15 cellular contexts compared by ENCODE assay signal in the genomic region with DNA sequence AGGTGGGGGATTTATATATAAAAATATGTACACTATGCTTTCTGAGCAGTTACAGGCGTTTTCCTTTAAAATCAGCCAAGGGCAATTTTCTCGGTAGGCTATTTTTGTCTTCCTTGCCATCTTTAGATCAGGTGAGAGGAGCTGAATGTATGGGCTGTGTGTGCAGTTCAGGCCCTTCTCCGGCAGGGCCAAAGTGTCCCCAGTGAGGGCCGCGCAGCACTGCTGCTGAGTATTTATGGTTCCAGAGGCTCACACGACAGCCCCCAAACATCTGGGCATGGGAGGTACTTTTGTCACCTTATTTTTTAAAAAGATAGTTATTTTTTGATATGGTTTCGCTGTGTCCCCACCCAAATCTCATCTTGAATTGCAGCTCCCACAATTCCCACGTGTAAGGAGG. TPM values are rescaled to one million over a fixed set of nuclear protein-coding genes. Genes with fewer than 3 reads are reported as not detected.
DNase-seq lines count a peak whose midpoint lies in the region; ATAC-seq, FAIRE-seq and TF ChIP-seq lines count a peak whose summit lies in the region.
"Had no signal": no experiment of that assay in that cellular context is flagged by ENCODE, and none has a peak within 500 bp of the region (broad histone marks: within the 10 kb centered on the region; RNA-seq: fewer than 3 reads in every experiment).

No MANE protein-coding gene starts in this region.

- H3K9ac ChIP-seq in H9 (ENCODE audit: extremely low read depth, insufficient read length, low read length) = no peak overlapping the region
- H3K9ac ChIP-seq in K562 (ENCODE audit: insufficient read depth in 1 of 2, low read depth in 2 of 2, low read length in 2 of 2) = no peak overlapping the region
- H3K9ac ChIP-seq in mesenchymal stem cell (ENCODE audit: low read length) = no peak overlapping the region

- H2BK12ac ChIP-seq in H9 (ENCODE audit: insufficient read length, low read depth, low read length) (no peak overlapping the region), mesenchymal stem cell (ENCODE audit: low read length in 2 of 2) (no peak overlapping the region)

- H4K91ac ChIP-seq in H9 (ENCODE audit: insufficient read length, low read depth, low read length) (no peak overlapping the region), mesenchymal stem cell (ENCODE audit: low read length) (no peak overlapping the region)

- H3K27me3 ChIP-seq in H9 (ENCODE audit: insufficient read depth, low read length) (no peaks in the 10 kb centered on the region), K562 (ENCODE audit: control insufficient read depth in 2 of 2, insufficient read depth in 2 of 2, low read length in 2 of 2) (peaks cover 42 to 79% of the 10 kb centered on the region in 2 experiments; a peak in 4 of 5 replicates), mesenchymal stem cell (ENCODE audit: control insufficient read depth in 1 of 2, insufficient read depth in 1 of 2, low read length in 2 of 2) (no peaks in the 10 kb centered on the region), spleen (replicated peaks in 1 of 7) (peaks cover 0 to 20% (median 0%) of the 10 kb centered on the region in 7 donors)

- H3K4me1 Mint-ChIP-seq in H9 = peaks cover 63 to 70% of the 10 kb centered on the region in 2 experiments
- H3K4me1 Mint-ChIP-seq: B cell; CD4-positive, alpha-beta memory T cell had no signal

- no peaks in the 10 kb centered on the region; the same call in 1 of the 2 replicates for H3K27me3 Mint-ChIP-seq in H9 (ENCODE audit: low read depth)

- H3K23me2 ChIP-seq in H9 (ENCODE audit: insufficient read length, low read depth, low read length, poor library complexity, severe bottlenecking) = no peaks in the 10 kb centered on the region

- H3K9me1 ChIP-seq in K562 (ENCODE audit: control insufficient read depth, insufficient read depth, low read length) = no peaks in the 10 kb centered on the region

- H3K14ac ChIP-seq in H9 (ENCODE audit: insufficient read depth, low read length) (no peak overlapping the region), mesenchymal stem cell (ENCODE audit: low read length in 2 of 2) (no peak overlapping the region)

- ATAC-seq in K562 (peak; percentile 84), HG03432 (IDR thresholded peaks at IDR 0.05; ENCODE audit: unreplicated experiment) (no peak)

- H3K4ac ChIP-seq in H9 (ENCODE audit: low read depth, low read length) (no peak overlapping the region), mesenchymal stem cell (ENCODE audit: low read depth in 1 of 2, low read length in 2 of 2) (no peak overlapping the region)

- H3K18ac ChIP-seq in H9 (ENCODE audit: insufficient read length, low read depth, low read length) = no peak overlapping the region
- no peak overlapping the region for H3K18ac ChIP-seq in mesenchymal stem cell (ENCODE audit: low read depth in 1 of 2, low read length in 2 of 2)

- no peak for TF ChIP-seq CTCF in H9 (conservative IDR thresholded peaks at IDR 0.05)
- peak in 2 of 3 experiments; percentile 26 to 29; a peak in 2 of 6 replicates for TF ChIP-seq CTCF in K562 (IDR thresholded peaks at IDR 0.05 in 2 of 3, conservative IDR thresholded peaks at IDR 0.05 in 1 of 3; ENCODE audit: insufficient read depth in 2 of 3, low read depth in 1 of 3, low read length in 3 of 3)
- no peak for TF ChIP-seq CTCF in spleen (IDR thresholded peaks at IDR 0.05 in 8 of 11, conservative IDR thresholded peaks at IDR 0.05 in 3 of 11)
- no peak for TF ChIP-seq CTCF in OCI-LY7 (conservative IDR thresholded peaks at IDR 0.05; ENCODE audit: low read length)

- H3K79me2 ChIP-seq in H9 (ENCODE audit: insufficient read depth, low read length) (peaks cover 12% of the 10 kb centered on the region; the same call in 1 of the 2 replicates), K562 (ENCODE audit: control insufficient read depth, insufficient read depth, low read length) (no peaks in the 10 kb centered on the region), OCI-LY7 (ENCODE audit: insufficient read depth, low read depth, low read length) (no peaks in the 10 kb centered on the region)

- H3K36me3 Mint-ChIP-seq in H9 (ENCODE audit: insufficient read depth in 1 of 3, low read depth in 3 of 3) = peaks cover 37 to 44% (median 40%) of the 10 kb centered on the region in 3 experiments
- H3K36me3 Mint-ChIP-seq: CD4-positive, alpha-beta memory T cell had no signal

- H3K56ac ChIP-seq in H9 (ENCODE audit: insufficient read length, low read depth, low read length) = no peak overlapping the region

- H2BK5ac ChIP-seq in H9 (ENCODE audit: insufficient read length, low read length) (no peak overlapping the region), mesenchymal stem cell (ENCODE audit: low read depth, low read length, poor library complexity, severe bottlenecking) (no peak overlapping the region)

- WGBS in H9 (ENCODE audit: extremely low coverage, insufficient read length, low lambda C conversion rate) = no CpG with 5 or more reads among the region's 8 CpGs
- 18% methylated on average over 8 of the region's 8 CpGs for WGBS in K562 (ENCODE audit: insufficient coverage, low coverage, missing lambda C conversion rate)
- 93% methylated on average over 6 of the region's 8 CpGs for WGBS in mesenchymal stem cell
- WGBS in spleen, 5 donors = 86 to 94% (median 88%) methylated on average over 8 of the region's 8 CpGs

- DNase-seq in H9 = no peak
- peak in 2 of 4 experiments; percentile 30 to 35 for DNase-seq in K562 (ENCODE audit: extremely low read depth in 1 of 4, low spot score in 3 of 4)
- no peak for DNase-seq in mesenchymal stem cell
- DNase-seq in spleen = peak; percentile 39
- no peak for DNase-seq in activated naive CD4-positive, alpha-beta T cell treated with Interleukin-2 at 50 U/mL for 16 hours
- DNase-seq in OCI-LY7 (ENCODE audit: low spot score) = no peak
- DNase-seq: C1 segment of cervical spinal cord; CD4-positive, alpha-beta memory T cell; COR-L47; DMS153; H7; KG1 had no signal

- CTCF ChIA-PET in K562 (lab: Yijun Ruan, JAX; ENCODE audit: low intra/inter-chr PET ratio) (no interaction called here), OCI-LY7 (lab: Charles Lee; ENCODE audit: unreplicated experiment) (no interaction called here)

- peak overlapping the region; percentile 72 to 95 (median 84) for H3K27ac Mint-ChIP-seq in H9
- H3K27ac Mint-ChIP-seq: B cell; CD4-positive, alpha-beta memory T cell had no signal

- H3K9me3 Mint-ChIP-seq in H9 = no peaks in the 10 kb centered on the region; a peak in 1 of 5 replicates
- H3K9me3 Mint-ChIP-seq: CD4-positive, alpha-beta memory T cell had no signal

- H2BK20ac ChIP-seq in H9 (ENCODE audit: low read depth, low read length, poor library complexity, severe bottlenecking) = no peak overlapping the region

- H3K79me1 ChIP-seq in H9 (ENCODE audit: insufficient read depth, low read depth, low read length, poor library complexity, severe bottlenecking) = peaks cover 7% of the 10 kb centered on the region
- peaks cover 38% of the 10 kb centered on the region for H3K79me1 ChIP-seq in mesenchymal stem cell (replicated peaks; ENCODE audit: low read length, poor library complexity, severe bottlenecking)

- no peak for TF ChIP-seq EP300 in K562 (IDR thresholded peaks at IDR 0.05; ENCODE audit: low read length)

- H4K5ac ChIP-seq in H9 (ENCODE audit: insufficient read length, low read depth, low read length) = no peak overlapping the region

- H3T11ph ChIP-seq in H9 (ENCODE audit: low read length) = no peak overlapping the region

- no peak overlapping the region for H2AFZ ChIP-seq in H9 (ENCODE audit: low read length)
- no peak overlapping the region for H2AFZ ChIP-seq in K562 (ENCODE audit: low read depth, low read length)
- H2AFZ ChIP-seq in mesenchymal stem cell (ENCODE audit: low read depth, low read length) = no peak overlapping the region
- no peak overlapping the region for H2AFZ ChIP-seq in OCI-LY7 (ENCODE audit: low read length)

- H2AK5ac ChIP-seq in H9 (ENCODE audit: insufficient read length, low read length) (no peak overlapping the region), mesenchymal stem cell (ENCODE audit: low read length, severe bottlenecking) (peak overlapping the region; percentile 53)

- no peak overlapping the region for H4K8ac ChIP-seq in H9 (replicated peaks; ENCODE audit: insufficient read length, low read depth, low read length)
- H4K8ac ChIP-seq in mesenchymal stem cell (ENCODE audit: low read length) = no peak overlapping the region

- H3K36me3 ChIP-seq in K562 (ENCODE audit: control insufficient read depth, insufficient read depth, low read length) (no peaks in the 10 kb centered on the region), mesenchymal stem cell (ENCODE audit: control insufficient read depth in 1 of 2, insufficient read depth in 2 of 2, low read depth in 1 of 2, low read length in 2 of 2) (peaks cover 18% of the 10 kb centered on the region in 2 experiments), spleen (no peaks in the 10 kb centered on the region), OCI-LY7 (ENCODE audit: insufficient read depth, low read length) (no peaks in the 10 kb centered on the region)

- intact Hi-C loops in K562 (cut with micrococcal nuclease) (no loop called here), spleen (cut with DNase I; ENCODE audit: low total_unique reads) (no loop called here), OCI-LY7 (cut with micrococcal nuclease; ENCODE audit: unreplicated experiment) (no loop called here)

- no peak overlapping the region for H3K27ac ChIP-seq in H9 (ENCODE audit: insufficient read length, low read depth, low read length)
- H3K27ac ChIP-seq in K562 (ENCODE audit: extremely low read depth, low read depth, low read length) = no peak overlapping the region
- H3K27ac ChIP-seq in mesenchymal stem cell (ENCODE audit: low read length, poor library complexity, severe bottlenecking) = no peak overlapping the region
- no peak overlapping the region for H3K27ac ChIP-seq in spleen
- H3K27ac ChIP-seq in OCI-LY7 (ENCODE audit: low read depth, low read length, poor library complexity, severe bottlenecking) = no peak overlapping the region

- POLR2A ChIA-PET in K562 (lab: Yijun Ruan, JAX) = interaction anchor here (1.3 kb wide), 1 partner anchor 11 kb away, joined by 4 read pairs; no protein-coding TSS in a partner anchor
- POLR2A ChIA-PET in OCI-LY7 (lab: Charles Lee) = no interaction called here

- TF ChIP-seq POLR2A in K562 (conservative IDR thresholded peaks at IDR 0.05) = no peak
- TF ChIP-seq POLR2A in spleen (IDR thresholded peaks at IDR 0.05) = no peak

- H3K4me3 ChIP-seq in K562 (no peak overlapping the region), mesenchymal stem cell (ENCODE audit: insufficient read depth in 1 of 2, low read depth in 1 of 2, low read length in 2 of 2) (no peak overlapping the region), spleen (no peak overlapping the region), OCI-LY7 (ENCODE audit: low read depth, low read length, poor library complexity, severe bottlenecking) (no peak overlapping the region)

- no peaks in the 10 kb centered on the region for H4K20me1 ChIP-seq in H9 (ENCODE audit: control insufficient read depth, insufficient read depth, insufficient read length)
- H4K20me1 ChIP-seq in K562 (replicated peaks; ENCODE audit: control insufficient read depth, insufficient read depth, low read length) = no peaks in the 10 kb centered on the region; the same call in 1 of the 2 replicates
- no peaks in the 10 kb centered on the region for H4K20me1 ChIP-seq in OCI-LY7 (ENCODE audit: insufficient read depth, low read length)

- no peaks in the 10 kb centered on the region for H3K9me3 ChIP-seq in H9 (ENCODE audit: control insufficient read depth, low read depth, low read length)
- H3K9me3 ChIP-seq in K562 (replicated peaks; ENCODE audit: control insufficient read depth, insufficient read depth, low read depth, low read length) = no peaks in the 10 kb centered on the region
- no peaks in the 10 kb centered on the region for H3K9me3 ChIP-seq in mesenchymal stem cell (ENCODE audit: control insufficient read depth, low read length)
- H3K9me3 ChIP-seq in spleen = no peaks in the 10 kb centered on the region
- H3K9me3 ChIP-seq in OCI-LY7 (ENCODE audit: low read length) = no peaks in the 10 kb centered on the region

- FAIRE-seq in K562 (lab: Jason Lieb, UNC) = no peak
- FAIRE-seq: D721Med had no signal

- in situ Hi-C loops in K562 (cut with MboI) = no loop called here

- H2BK15ac ChIP-seq in H9 (ENCODE audit: low read depth, low read length) (no peak overlapping the region), mesenchymal stem cell (ENCODE audit: low read depth, poor library complexity, severe bottlenecking) (no peak overlapping the region)

- H3K4me1 ChIP-seq in H9 (ENCODE audit: insufficient read depth, low read length) (peaks cover 22% of the 10 kb centered on the region; the same call in 1 of the 2 replicates), K562 (replicated peaks in 1 of 2; ENCODE audit: control insufficient read depth in 2 of 2, insufficient read depth in 2 of 2, low read length in 2 of 2) (peaks cover 0 to 5% of the 10 kb centered on the region in 2 experiments; a peak in 1 of 5 replicates), mesenchymal stem cell (ENCODE audit: control insufficient read depth, insufficient read depth, low read depth, low read length) (peaks cover 24% of the 10 kb centered on the region), spleen (no peaks in the 10 kb centered on the region), OCI-LY7 (ENCODE audit: insufficient read depth, low read length, poor library complexity, severe bottlenecking) (no peaks in the 10 kb centered on the region)

- H3K9me2 ChIP-seq in OCI-LY7 (ENCODE audit: insufficient read depth, low read length) = no peaks in the 10 kb centered on the region

- H3K23ac ChIP-seq in H9 (ENCODE audit: insufficient read length, low read depth, low read length) = no peak overlapping the region
- H3K23ac ChIP-seq in mesenchymal stem cell (ENCODE audit: low read length in 2 of 2) = no peak overlapping the region

- BruUV-seq in K562 (replicated peaks; lab: Mats Ljungman, UMichigan) = no TSS peak
- no TSS peak for BruUV-seq in OCI-LY7 (replicated peaks; lab: Mats Ljungman, UMichigan)

- no peak overlapping the region; a peak in 1 of 5 replicates for H3K4me3 Mint-ChIP-seq in H9
- H3K4me3 Mint-ChIP-seq: B cell; CD4-positive, alpha-beta memory T cell had no signal

- H3K4me2 ChIP-seq in H9 (ENCODE audit: insufficient read depth, insufficient read length, low read length) (no peak overlapping the region), K562 (ENCODE audit: insufficient read depth, low read length) (no peak overlapping the region), mesenchymal stem cell (ENCODE audit: low read length, poor library complexity, severe bottlenecking) (no peak overlapping the region), OCI-LY7 (ENCODE audit: low read length) (no peak overlapping the region)

- no peak overlapping the region for H2BK120ac ChIP-seq in H9 (ENCODE audit: low read depth, low read length, poor library complexity, severe bottlenecking)
- H2BK120ac ChIP-seq in mesenchymal stem cell (ENCODE audit: low read depth, low read length) = no peak overlapping the region

- no peak for TF ChIP-seq RAD21 in K562 (CRISPR knock-in tag; conservative IDR thresholded peaks at IDR 0.05 in 1 of 2, IDR thresholded peaks at IDR 0.05 in 1 of 2)

RNA-seq across cellular contexts. Expression of a gene that starts 11.5 kb away (rescaled TPM):
- total RNA-seq in H9 (2021) = 85.0 and 89.8 TPM in 2 replicates
- 0.14 TPM in 1 of 2 replicates, not detected in the other for total RNA-seq in K562 (2011; cell fraction: chromatin; rRNA removed; ENCODE audit: low replicate concordance)
- total RNA-seq in K562 (2011; cell fraction: nucleolus; rRNA removed) = 0.50 TPM in 1 of 2 replicates, not detected in the other
- not detected in 2 replicates for total RNA-seq in K562 (2011; cell fraction: nucleoplasm; rRNA removed)
- total RNA-seq in K562 (2014; rRNA removed) = not detected in 2 replicates
- total RNA-seq in K562 (2014; rRNA removed; fragmentation: Illumina TruSeq; extraction: Trizol) = 0.13 TPM in 1 of 2 replicates, not detected in the other
- total RNA-seq in K562 (2015; rRNA removed; fragmentation: Illumina TruSeq; extraction: Trizol) = not detected in 2 replicates
- 0.07 and 0.09 TPM in 2 replicates for total RNA-seq in K562 (2021)
- 0.14 TPM in 1 of 2 replicates, not detected in the other for polyA plus RNA-seq in K562 (2011; rRNA removed)
- 0.01 and 0.07 TPM in 2 replicates for polyA plus RNA-seq in K562 (2011; cell fraction: cytosol; rRNA removed)
- polyA plus RNA-seq in K562 (2011; cell fraction: nucleus; rRNA removed) = 0.18 TPM in 1 of 2 replicates, not detected in the other
- polyA plus RNA-seq in K562 (2012) = 0.12 TPM in 1 of 2 replicates, not detected in the other
- polyA plus RNA-seq in K562 (2014; fragmentation: Illumina TruSeq; extraction: Trizol) = not detected in 2 replicates
- under 1 TPM in 1 of 2 experiments, not detected in 1; 0.08 TPM for polyA plus RNA-seq in K562 (2014; fragmentation: Nextera tagmentation; extraction: Ambion mirVana)
- not detected in 2 replicates for polyA plus RNA-seq in K562 (2014; rRNA removed)
- polyA minus RNA-seq in K562 (2011; rRNA and poly(A)+ RNA removed) = 0.39 TPM in 1 of 2 replicates, not detected in the other
- not detected in 2 replicates for polyA minus RNA-seq in K562 (2011; cell fraction: cytosol; rRNA and poly(A)+ RNA removed)
- polyA minus RNA-seq in K562 (2011; cell fraction: nucleus; rRNA and poly(A)+ RNA removed) = 0.54 TPM in 1 of 2 replicates, not detected in the other
- 12.3 TPM for polyA plus RNA-seq in mesenchymal stem cell (2013, experiment 1 of 2)
- polyA plus RNA-seq in mesenchymal stem cell (2013, experiment 2 of 2) = 12.0 TPM
- 1 to 10 TPM; 1.2 to 4.7 (median 2.0) TPM for total RNA-seq in spleen
- polyA plus RNA-seq in spleen = 1 to 10 TPM; 1.2 to 1.5 (median 1.5) TPM
- not detected in 2 replicates for total RNA-seq in OCI-LY7 (2014; rRNA removed; shearing (Covaris generic))
- not detected in 2 replicates for total RNA-seq in OCI-LY7 (2022)

RNA-seq across cellular contexts. Expression of a gene that starts 49.7 kb away (rescaled TPM):
- total RNA-seq in H9 (2021) = 38.6 and 39.7 TPM in 2 replicates
- total RNA-seq in K562 (2011; cell fraction: chromatin; rRNA removed; ENCODE audit: low replicate concordance) = 33.0 and 61.0 TPM in 2 replicates
- total RNA-seq in K562 (2011; cell fraction: nucleolus; rRNA removed) = 15.0 and 19.6 TPM in 2 replicates
- 40.2 and 63.3 TPM in 2 replicates for total RNA-seq in K562 (2011; cell fraction: nucleoplasm; rRNA removed)
- 23.3 and 24.7 TPM in 2 replicates for total RNA-seq in K562 (2014; rRNA removed)
- total RNA-seq in K562 (2014; rRNA removed; fragmentation: Illumina TruSeq; extraction: Trizol) = 32.3 and 33.8 TPM in 2 replicates
- 27.2 and 29.9 TPM in 2 replicates for total RNA-seq in K562 (2015; rRNA removed; fragmentation: Illumina TruSeq; extraction: Trizol)
- 37.1 and 38.0 TPM in 2 replicates for total RNA-seq in K562 (2021)
- polyA plus RNA-seq in K562 (2011; rRNA removed) = 45.9 and 58.0 TPM in 2 replicates
- 26.1 and 31.1 TPM in 2 replicates for polyA plus RNA-seq in K562 (2011; cell fraction: cytosol; rRNA removed)
- 25.6 and 26.5 TPM in 2 replicates for polyA plus RNA-seq in K562 (2011; cell fraction: nucleus; rRNA removed)
- 23.2 and 27.4 TPM in 2 replicates for polyA plus RNA-seq in K562 (2012)
- polyA plus RNA-seq in K562 (2014; fragmentation: Illumina TruSeq; extraction: Trizol) = 32.3 and 43.1 TPM in 2 replicates
- 1 to 10 TPM; 4.8 to 6.5 TPM for polyA plus RNA-seq in K562 (2014; fragmentation: Nextera tagmentation; extraction: Ambion mirVana)
- 27.4 and 31.5 TPM in 2 replicates for polyA plus RNA-seq in K562 (2014; rRNA removed)
- 57.2 and 64.3 TPM in 2 replicates for polyA minus RNA-seq in K562 (2011; rRNA and poly(A)+ RNA removed)
- 22.5 and 24.7 TPM in 2 replicates for polyA minus RNA-seq in K562 (2011; cell fraction: cytosol; rRNA and poly(A)+ RNA removed)
- polyA minus RNA-seq in K562 (2011; cell fraction: nucleus; rRNA and poly(A)+ RNA removed) = 17.5 and 23.8 TPM in 2 replicates
- polyA plus RNA-seq in mesenchymal stem cell (2013, experiment 1 of 2) = 26.3 TPM
- 25.8 TPM for polyA plus RNA-seq in mesenchymal stem cell (2013, experiment 2 of 2)
- 10 to 100 TPM; 30.7 to 38.5 (median 33.4) TPM for total RNA-seq in spleen
- 10 to 100 TPM in 2 of 3 donors, 1 to 10 TPM in 1; 8.9 to 13.9 (median 10.3) TPM for polyA plus RNA-seq in spleen
- 19.9 and 21.8 TPM in 2 replicates for total RNA-seq in OCI-LY7 (2014; rRNA removed; shearing (Covaris generic))
- 42.1 and 45.7 TPM in 2 replicates for total RNA-seq in OCI-LY7 (2022)

Comparison
In these comparisons a context has a peak if more than half of its experiments do, and no peak if none do; other contexts are left out.
1. CTCF ChIP-seq: peak in K562 (2 of 3); none in H9 (single experiment), spleen (0 of 11) and OCI-LY7 (single experiment).
2. RNA of a gene that starts 11.5 kb away (total RNA-seq): 85.0 to 89.8 TPM in H9; 1.2 to 4.7 TPM in spleen, not detected in OCI-LY7 and 0.07 to 0.50 TPM in K562; every median in the first group is over 10 times any median in the second.